Comparison of ENCODE assay signal across 1 cellular context in the genomic region with DNA sequence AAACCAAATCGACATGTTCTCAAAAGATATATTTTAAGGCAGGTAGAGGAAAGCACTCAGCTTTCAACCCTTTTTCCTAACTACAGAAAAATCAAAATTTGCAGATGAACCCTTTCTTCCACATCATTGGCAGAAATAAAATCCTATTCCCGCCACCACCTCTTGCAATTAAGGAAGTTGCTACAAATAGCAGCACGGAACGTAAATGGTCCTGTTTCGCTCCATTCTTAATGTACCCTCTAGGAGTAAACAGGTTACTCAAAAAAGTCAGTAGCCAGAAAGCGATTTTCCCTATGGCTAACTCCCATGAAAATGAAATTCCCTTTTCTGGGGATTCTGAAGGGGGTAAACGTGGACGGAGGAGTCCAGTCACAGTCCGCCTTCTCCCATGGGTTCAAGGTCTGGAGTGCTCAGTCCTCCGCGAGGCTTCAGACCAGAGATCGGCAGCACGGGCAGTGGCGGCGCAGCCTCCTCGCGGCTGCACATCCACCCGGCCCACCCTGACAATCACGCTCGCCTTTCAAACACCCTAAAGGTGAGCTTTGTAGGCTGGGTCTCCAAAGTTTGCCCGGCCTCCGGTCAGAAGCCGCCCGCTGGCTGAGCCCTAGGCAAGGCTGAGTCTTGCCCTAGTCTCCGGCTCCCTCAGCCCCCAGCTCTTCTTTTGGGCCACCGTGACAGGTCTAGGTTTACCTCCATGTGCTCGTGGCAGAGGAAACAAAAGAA.
TF ChIP-seq lines count a peak whose summit lies in the region.

No MANE protein-coding gene starts in this region.

TF ChIP-seq in H1, 55 proteins besides CTCF, POLR2A, EP300 and RAD21:
- TF ChIP-seq SP4 (IDR thresholded peaks at IDR 0.05; ENCODE audit: low read length) (no peak), SAP30 (IDR thresholded peaks at IDR 0.05; ENCODE audit: insufficient read depth, insufficient replicate concordance, low read length) (no peak), SRF (IDR thresholded peaks at IDR 0.05; ENCODE audit: low read depth, low read length) (no peak), TAF1 (IDR thresholded peaks at IDR 0.05; ENCODE audit: low read depth, low read length) (no peak), JUND (IDR thresholded peaks at IDR 0.05; ENCODE audit: low read length) (no peak), CBX5 (IDR thresholded peaks at IDR 0.05; ENCODE audit: low read depth, low read length) (no peak), SIX5 (IDR thresholded peaks at IDR 0.05; ENCODE audit: low read depth, low read length) (no peak)
